In the genomic region with DNA sequence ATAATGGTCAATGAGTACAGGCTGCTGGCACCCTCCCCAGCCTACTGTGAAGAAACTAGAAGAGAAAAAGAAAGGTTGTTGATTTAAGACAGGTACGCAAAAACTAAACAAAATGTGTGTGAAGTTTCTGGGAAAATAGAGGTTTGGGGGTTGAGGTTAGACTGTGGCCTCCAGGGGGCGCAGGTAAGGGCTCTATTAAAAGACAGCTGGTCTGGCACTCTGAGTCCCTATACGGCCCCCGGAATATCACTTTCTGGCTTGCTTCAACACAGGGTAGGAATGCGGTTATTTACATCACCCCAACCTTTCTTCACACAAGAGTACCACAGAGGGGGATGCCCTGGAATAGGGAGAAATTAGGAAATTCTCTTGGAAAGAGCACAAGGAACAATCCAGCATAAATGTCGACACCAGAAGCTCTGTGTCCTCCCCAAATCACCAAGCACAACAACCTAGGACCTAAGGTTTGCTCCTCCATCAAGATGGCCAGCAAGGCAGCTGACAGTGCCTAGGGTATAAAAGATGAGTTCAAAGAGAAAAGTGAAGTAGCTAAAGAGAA, we compare ENCODE assay signal across 9 cellular contexts.
DNase-seq lines count a peak whose midpoint lies in the region; ATAC-seq and TF ChIP-seq lines count a peak whose summit lies in the region.
"Had no signal": no experiment of that assay in that cellular context is flagged by ENCODE, and none has a peak within 500 bp of the region (broad histone marks: within the 10 kb centered on the region; RNA-seq: fewer than 3 reads in every experiment).

No MANE protein-coding gene starts in this region.

- no peak overlapping the region for H3K4me3 Mint-ChIP-seq in endodermal cell
- H3K4me3 Mint-ChIP-seq: activated naive CD8-positive, alpha-beta T cell had no signal

- no peaks in the 10 kb centered on the region for H3K36me3 Mint-ChIP-seq in endodermal cell (ENCODE audit: low read depth)
- H3K36me3 Mint-ChIP-seq: activated naive CD8-positive, alpha-beta T cell had no signal

- TF ChIP-seq POLR2A in spleen (IDR thresholded peaks at IDR 0.05): no peak

- peak; percentile 35 for TF ChIP-seq CTCF in LNCaP clone FGC (IDR thresholded peaks at IDR 0.05; ENCODE audit: control insufficient read depth, extremely low read depth, insufficient read depth)
- peak; percentile 92 for TF ChIP-seq CTCF in endodermal cell (conservative IDR thresholded peaks at IDR 0.05)
- TF ChIP-seq CTCF in retinal pigment epithelial cell (conservative IDR thresholded peaks at IDR 0.05; ENCODE audit: low read depth, low read length): peak; percentile 70
- TF ChIP-seq CTCF in spleen (IDR thresholded peaks at IDR 0.05 in 8 of 11, conservative IDR thresholded peaks at IDR 0.05 in 3 of 11): peak in 3 of 11 experiments; percentile 23 to 36 (median 33)

- H3K4me1 ChIP-seq in endodermal cell (ENCODE audit: control insufficient read depth, insufficient read depth, low read length) (no peaks in the 10 kb centered on the region), spleen (no peaks in the 10 kb centered on the region)

- H3K9ac ChIP-seq in endodermal cell (ENCODE audit: extremely low read depth, low read length, poor library complexity, severe bottlenecking): no peak overlapping the region

- peak; percentile 43 for DNase-seq in stimulated activated CD4-positive, alpha-beta T cell treated with anti-CD3 and anti-CD28 coated beads, Interleukin-15, amount 100 ng/mL, for 24 hours
- no peak for DNase-seq in stimulated activated CD4-positive, alpha-beta T cell treated with anti-CD3 and anti-CD28 coated beads, Interleukin-4, amount 100 ng/mL, for 4 hours
- no peak for DNase-seq in LNCaP clone FGC (ENCODE audit: low read depth)
- peak; percentile 89 for DNase-seq in endodermal cell
- DNase-seq in retinal pigment epithelial cell (ENCODE audit: low read depth): no peak
- DNase-seq in activated gamma-delta T cell treated with Interleukin-2 at 50 U/mL for 16 hours: no peak
- DNase-seq in spleen: no peak

- H3K9me3 ChIP-seq in endodermal cell (ENCODE audit: control insufficient read depth, low read length): no peaks in the 10 kb centered on the region
- H3K9me3 ChIP-seq in spleen: no peaks in the 10 kb centered on the region

- intact Hi-C loops in spleen (cut with DNase I; ENCODE audit: low total_unique reads): no loop called here

- H3K27ac ChIP-seq in endodermal cell (ENCODE audit: low read depth, low read length): no peak overlapping the region
- H3K27ac ChIP-seq in spleen: no peak overlapping the region

- H3K4me3 ChIP-seq in LNCaP clone FGC (ENCODE audit: low read depth, low read length): no peak overlapping the region
- H3K4me3 ChIP-seq in endodermal cell (ENCODE audit: low read length): no peak overlapping the region
- H3K4me3 ChIP-seq in retinal pigment epithelial cell (ENCODE audit: low read length): no peak overlapping the region
- no peak overlapping the region for H3K4me3 ChIP-seq in spleen

- H3K36me3 ChIP-seq in endodermal cell (ENCODE audit: control insufficient read depth, insufficient read depth, low read length) (no peaks in the 10 kb centered on the region), spleen (no peaks in the 10 kb centered on the region)

- 60 to 80% methylated on average over 1 to 5 of the region's 6 CpGs for WGBS in endodermal cell (ENCODE audit: insufficient coverage in 1 of 2, insufficient read length in 1 of 2), 2 experiments
- 49 to 55% (median 51%) methylated on average over 6 of the region's 6 CpGs for WGBS in spleen, 5 donors

- H3K27me3 ChIP-seq in endodermal cell (ENCODE audit: control insufficient read depth, insufficient read depth, low read length, poor library complexity, severe bottlenecking) (no peaks in the 10 kb centered on the region), spleen (replicated peaks in 1 of 7) (no peaks in the 10 kb centered on the region)

- no peak for ATAC-seq in HG02970 (IDR thresholded peaks at IDR 0.05; ENCODE audit: low FRiP score, unreplicated experiment)

- H3K9me3 Mint-ChIP-seq in endodermal cell: no peaks in the 10 kb centered on the region

- no peak overlapping the region for H3K27ac Mint-ChIP-seq in endodermal cell
- H3K27ac Mint-ChIP-seq: activated naive CD8-positive, alpha-beta T cell had no signal

- no peaks in the 10 kb centered on the region for H3K27me3 Mint-ChIP-seq in endodermal cell (ENCODE audit: insufficient read depth)

- H3K4me1 Mint-ChIP-seq in endodermal cell: no peaks in the 10 kb centered on the region

Comparison
In these comparisons a context has a peak if more than half of its experiments do, and no peak if none do; other contexts are left out.
1. DNase-seq: peak in stimulated activated CD4-positive, alpha-beta T cell treated with anti-CD3 and anti-CD28 coated beads, Interleukin-15, amount 100 ng/mL, for 24 hours (single experiment) and endodermal cell (single experiment); none in stimulated activated CD4-positive, alpha-beta T cell treated with anti-CD3 and anti-CD28 coated beads, Interleukin-4, amount 100 ng/mL, for 4 hours (0 of 2), LNCaP clone FGC (single experiment), retinal pigment epithelial cell (single experiment), activated gamma-delta T cell treated with Interleukin-2 at 50 U/mL for 16 hours (single experiment) and spleen (single experiment).